ENCODE assay signal across 15 cellular contexts in genomic region chr5:109718216-109718615, GRCh38. TPM values are rescaled to one million over a fixed set of nuclear protein-coding genes. Genes with fewer than 3 reads are reported as not detected.
DNase-seq lines count a peak whose midpoint lies in the region; ATAC-seq, FAIRE-seq and TF ChIP-seq lines count a peak whose summit lies in the region.
"Had no signal": no experiment of that assay in that cellular context is flagged by ENCODE, and none has a peak within 500 bp of the region (broad histone marks: within the 10 kb centered on the region; RNA-seq: fewer than 3 reads in every experiment).

No MANE protein-coding gene starts in this region.

- no peaks in the 10 kb centered on the region for H3K4me1 ChIP-seq in mucosa of descending colon (ENCODE audit: low read depth)

- H3K9me3 ChIP-seq in mucosa of descending colon = no peaks in the 10 kb centered on the region

- peak; percentile 8 for DNase-seq in COLO668 (lab: John Stamatoyannopoulos, UW; ENCODE audit: unreplicated experiment)
- peak; percentile 24 for DNase-seq in COR-L47 (lab: John Stamatoyannopoulos, UW)
- DNase-seq in bronchial epithelial cell (ENCODE audit: low read depth) = peak; percentile 77
- DNase-seq in mucosa of descending colon = no peak
- DNase-seq in SKM-1 (lab: John Stamatoyannopoulos, UW; ENCODE audit: unreplicated experiment) = no peak
- DNase-seq: DMS79 treated with DMSO at 0.1 percent for 48 hours, H7, NCI-H1417 treated with DMSO at 0.1 percent for 48 hours, NCI-H2029, NCI-H226, NCI-H526 treated with DMSO at 0.1 percent for 48 hours, T-cell had no signal

- no peak for FAIRE-seq in bronchial epithelial cell (lab: Jason Lieb, UNC)

- H3K36me3 ChIP-seq in bronchial epithelial cell (ENCODE audit: control insufficient read depth, insufficient read depth, low read length) = peaks cover 2% of the 10 kb centered on the region
- H3K36me3 ChIP-seq in mucosa of descending colon (ENCODE audit: low read depth) = no peaks in the 10 kb centered on the region

- TF ChIP-seq CTCF in bronchial epithelial cell (IDR thresholded peaks at IDR 0.05; ENCODE audit: insufficient read depth, low read length, severe bottlenecking) (no peak), mucosa of descending colon (IDR thresholded peaks at IDR 0.05) (no peak)

- H3K4me3 ChIP-seq in bronchial epithelial cell (ENCODE audit: low read depth, low read length) (no peak overlapping the region), mucosa of descending colon (no peak overlapping the region)

- ATAC-seq in mucosa of descending colon = peak; percentile 59
- no peak for ATAC-seq in HG03354 (IDR thresholded peaks at IDR 0.05; ENCODE audit: poor library complexity, severe bottlenecking, unreplicated experiment)
- no peak for ATAC-seq in GM21390 (IDR thresholded peaks at IDR 0.05; ENCODE audit: unreplicated experiment)
- ATAC-seq: Panc1, T-cell had no signal

- no peaks in the 10 kb centered on the region for H3K27me3 ChIP-seq in bronchial epithelial cell (ENCODE audit: control insufficient read depth, insufficient read depth, low read length)

- intact Hi-C loops in mucosa of descending colon (cut with DNase I, micrococcal nuclease) = no loop called here

RNA-seq across cellular contexts. Expression of gene MAN2A1, which starts 28.5 kb away (rescaled TPM):
- total RNA-seq in bronchial epithelial cell = 78.9 and 85.0 TPM in 2 replicates
- 10 to 100 TPM; 56.8 to 88.7 (median 75.1) TPM for total RNA-seq in mucosa of descending colon

Comparison
In these comparisons a context has a peak if more than half of its experiments do, and no peak if none do; other contexts are left out.
1. DNase-seq: peak in COLO668 (single experiment), COR-L47 (single experiment) and bronchial epithelial cell (single experiment); none in mucosa of descending colon (0 of 3) and SKM-1 (single experiment).